Comparison of ENCODE assay signal across 8 cellular contexts in the genomic region with DNA sequence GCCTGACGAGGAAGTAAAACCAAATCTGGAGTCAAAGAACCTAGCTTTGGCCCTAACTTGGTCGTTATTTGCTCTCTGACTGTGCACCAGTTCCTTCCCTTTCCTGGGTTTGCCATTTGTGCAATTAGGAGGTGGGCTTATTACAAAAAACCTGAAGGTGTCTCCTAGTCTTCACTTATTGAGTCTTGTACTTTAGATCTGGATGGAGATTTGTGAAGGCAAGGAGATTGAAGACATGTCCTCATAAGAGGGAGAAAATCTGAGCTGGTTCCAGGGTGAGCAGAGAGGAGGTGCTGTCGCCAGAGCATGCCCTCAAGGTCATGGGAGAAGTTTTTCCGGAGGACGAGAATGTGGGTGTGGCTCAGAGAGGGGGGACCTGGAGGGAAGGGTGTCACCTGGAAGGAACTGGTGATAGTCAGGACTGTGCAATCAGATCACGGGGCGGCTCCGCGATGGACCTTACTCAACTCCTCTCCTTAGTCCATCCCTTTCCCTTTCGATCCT. TPM values are rescaled to one million over a fixed set of nuclear protein-coding genes. Genes with fewer than 3 reads are reported as not detected.
DNase-seq lines count a peak whose midpoint lies in the region; ATAC-seq and TF ChIP-seq lines count a peak whose summit lies in the region.

No MANE protein-coding gene starts in this region.

- H3K9me3 ChIP-seq in CD4-positive, alpha-beta T cell (ENCODE audit: control insufficient read depth, low read length) = no peaks in the 10 kb centered on the region
- H3K9me3 ChIP-seq in neural cell (ENCODE audit: low read length) = no peaks in the 10 kb centered on the region

- peaks cover 73% of the 10 kb centered on the region for H3K4me1 Mint-ChIP-seq in CD4-positive, alpha-beta T cell (ENCODE audit: low read depth)

- peak overlapping the region; percentile 81 for H3K27ac Mint-ChIP-seq in CD4-positive, alpha-beta T cell

- H3K4me3 ChIP-seq in Jurkat, Clone E6-1 (ENCODE audit: low read length) = peak overlapping the region; percentile 45
- peak overlapping the region; percentile 76 for H3K4me3 ChIP-seq in choroid plexus epithelial cell (ENCODE audit: low read depth, low read length)
- peak overlapping the region; percentile 77 for H3K4me3 ChIP-seq in neural cell (ENCODE audit: low read length)

- TF ChIP-seq EP300 in neural cell (conservative IDR thresholded peaks at IDR 0.05; ENCODE audit: poor library complexity, severe bottlenecking) = no peak

- H3K27me3 ChIP-seq in CD4-positive, alpha-beta T cell (ENCODE audit: control insufficient read depth, insufficient read depth, low read length) = no peaks in the 10 kb centered on the region
- no peaks in the 10 kb centered on the region for H3K27me3 ChIP-seq in neural cell (ENCODE audit: insufficient read depth, low read depth, low read length)

- H3F3A ChIP-seq in neural cell (ENCODE audit: insufficient read depth, low read length, poor library complexity, severe bottlenecking) = no peaks in the 10 kb centered on the region

- peak overlapping the region; percentile 45 for H3K4me2 ChIP-seq in neural cell (ENCODE audit: low read length)

- peaks cover 15% of the 10 kb centered on the region for H3K79me2 ChIP-seq in neural cell (replicated peaks; ENCODE audit: insufficient read depth, low read length)

- no peak for TF ChIP-seq CTCF in CD4-positive, alpha-beta T cell (IDR thresholded peaks at IDR 0.05)
- TF ChIP-seq CTCF in choroid plexus epithelial cell (conservative IDR thresholded peaks at IDR 0.05; ENCODE audit: low read depth, low read length) = peak; percentile 52
- peak; percentile 56 for TF ChIP-seq CTCF in neural cell (IDR thresholded peaks at IDR 0.05; ENCODE audit: poor library complexity, severe bottlenecking)

- H3K9ac ChIP-seq in neural cell (ENCODE audit: low read length) = peak overlapping the region; percentile 64

- peak overlapping the region; percentile 90 for H3K4me3 Mint-ChIP-seq in CD4-positive, alpha-beta T cell

- H3K9me3 Mint-ChIP-seq in CD4-positive, alpha-beta T cell = no peaks in the 10 kb centered on the region

- CTCF ChIA-PET in CD4-positive, alpha-beta T cell (lab: Charles Lee) = interaction anchor here (0.5 to 2.7 kb wide), 4 partner anchors 29 to 80 kb away, joined by 3 to 21 read pairs (median 6); a partner anchor contains a TSS

- H3K27me3 Mint-ChIP-seq in CD4-positive, alpha-beta T cell = no peaks in the 10 kb centered on the region

- H4K20me1 ChIP-seq in neural cell (ENCODE audit: insufficient read depth) = no peaks in the 10 kb centered on the region

- peak overlapping the region; percentile 14 for H2AFZ ChIP-seq in neural cell (ENCODE audit: low read depth, low read length)

- intact Hi-C loops in CD4-positive, alpha-beta T cell (cut with DNase I, micrococcal nuclease) = loop anchor here (1.0 to 10.0 kb wide), 7 partner anchors 80 to 881 kb away; a partner anchor contains a TSS
- intact Hi-C loops in left colon (cut with DNase I, micrococcal nuclease) (loop anchor here in 1 of 2 donors (2.0 kb wide), 1 partner anchor 73 kb away; no protein-coding TSS in a partner anchor), posterior vena cava (cut with DNase I) (loop anchor here in 1 of 2 donors (2.0 to 10.0 kb wide), 2 partner anchors 79 to 329 kb away; a partner anchor contains a TSS)

- TF ChIP-seq RAD21 in neural cell (conservative IDR thresholded peaks at IDR 0.05) = no peak

- no peaks in the 10 kb centered on the region for H3K36me3 ChIP-seq in neural cell (ENCODE audit: insufficient read depth, low read length)

- H3K36me3 Mint-ChIP-seq in CD4-positive, alpha-beta T cell (ENCODE audit: low read depth) = peaks cover 3% of the 10 kb centered on the region

- DNase-seq in CD4-positive, alpha-beta T cell = no peak
- peak; percentile 12 for DNase-seq in Jurkat, Clone E6-1 (ENCODE audit: low read depth, low spot score)
- DNase-seq in choroid plexus epithelial cell (ENCODE audit: low read depth) = no peak
- DNase-seq in left colon = no peak
- DNase-seq in anterior cingulate cortex (lab: John Stamatoyannopoulos, UW) = no peak
- no peak for DNase-seq in NCI-H2171 treated with DMSO at 0.1 percent for 48 hours (lab: John Stamatoyannopoulos, UW)
- DNase-seq in posterior vena cava (ENCODE audit: low spot score) = no peak

- H3K27ac ChIP-seq in CD4-positive, alpha-beta T cell (ENCODE audit: low read depth, low read length) = peak overlapping the region; percentile 11
- peak overlapping the region; percentile 28 for H3K27ac ChIP-seq in neural cell (ENCODE audit: low read length)

- no peak for ATAC-seq in CD4-positive, alpha-beta T cell (ENCODE audit: poor library complexity)
- no peak for ATAC-seq in left colon

- POLR2A ChIA-PET in CD4-positive, alpha-beta T cell (lab: Charles Lee) = interaction anchor here (0.8 to 1.5 kb wide), 5 partner anchors 51 to 359 kb away, joined by 3 to 4 read pairs (median 3); a partner anchor contains a TSS

- no peaks in the 10 kb centered on the region for H3K9me2 ChIP-seq in neural cell (ENCODE audit: insufficient read depth, low read length)

TF ChIP-seq in neural cell, 6 proteins besides CTCF, POLR2A, EP300 and RAD21:
- TF ChIP-seq POLR2AphosphoS5 (IDR thresholded peaks at IDR 0.05) = no peak
- no peak for TF ChIP-seq SMC3 (conservative IDR thresholded peaks at IDR 0.05; ENCODE audit: poor library complexity)
- no peak for TF ChIP-seq EZH2 (IDR thresholded peaks at IDR 0.05; ENCODE audit: borderline replicate concordance, insufficient read depth, low read length, poor library complexity, severe bottlenecking)

RNA-seq across cellular contexts. Expression of a gene that starts 0.7 kb away (rescaled TPM):
- 10 to 100 TPM; 15.6 to 18.8 TPM for total RNA-seq in CD4-positive, alpha-beta T cell
- 9.8 TPM for polyA plus RNA-seq in Jurkat, Clone E6-1 (2012; ENCODE audit: insufficient read depth, insufficient read length)
- 12.3 and 27.7 TPM in 2 replicates for polyA plus RNA-seq in neural cell
- 13.7 and 17.3 TPM in 2 replicates for polyA minus RNA-seq in neural cell
- total RNA-seq in left colon = 100 to 1,000 TPM; 343 to 383 TPM
- total RNA-seq in posterior vena cava = 10 to 100 TPM; 37.4 to 43.1 TPM

RNA-seq across cellular contexts. Expression of a gene that starts 3.1 kb away (rescaled TPM):
- total RNA-seq in CD4-positive, alpha-beta T cell = 10 to 100 TPM; 32.4 to 32.6 TPM
- polyA plus RNA-seq in Jurkat, Clone E6-1 (2012; ENCODE audit: insufficient read depth, insufficient read length) = 26.1 TPM
- 42.9 and 45.4 TPM in 2 replicates for polyA plus RNA-seq in neural cell
- polyA minus RNA-seq in neural cell = 29.4 and 38.7 TPM in 2 replicates
- total RNA-seq in left colon (10 to 100 TPM; 20.5 to 22.5 TPM), posterior vena cava (10 to 100 TPM; 11.1 to 11.8 TPM)

RNA-seq across cellular contexts. Expression of a gene that starts 50.3 kb away (rescaled TPM):
- 10 to 100 TPM; 14.6 to 16.3 TPM for total RNA-seq in CD4-positive, alpha-beta T cell
- 17.8 TPM for polyA plus RNA-seq in Jurkat, Clone E6-1 (2012; ENCODE audit: insufficient read depth, insufficient read length)
- 10.8 and 13.0 TPM in 2 replicates for polyA plus RNA-seq in neural cell
- polyA minus RNA-seq in neural cell = 39.0 and 43.2 TPM in 2 replicates
- total RNA-seq in left colon (10 to 100 TPM; 36.1 to 40.0 TPM), posterior vena cava (10 to 100 TPM; 22.0 to 25.0 TPM)

Comparison
In these comparisons a context has a peak if more than half of its experiments do, and no peak if none do; other contexts are left out.
1. RNA of a gene that starts 0.7 kb away (total RNA-seq): 343 to 383 TPM in left colon; 37.4 to 43.1 TPM in posterior vena cava and 15.6 to 18.8 TPM in CD4-positive, alpha-beta T cell; every median in the first group is over 4 times any median in the second.
2. Peak in every context shown above with its lines, with median percentiles within 50 percentile points of each other: H3K4me3 ChIP-seq.